ENCODE assay signal across 33 cellular contexts in genomic region chr15:53034767-53035245, GRCh38.
"Had no signal": no experiment of that assay in that cellular context is flagged by ENCODE, and none has a peak within 500 bp of the region (broad histone marks: within the 10 kb centered on the region; RNA-seq: fewer than 3 reads in every experiment).

No MANE protein-coding gene starts in this region.

- H3K36me3 Mint-ChIP-seq: memory B cell; naive thymus-derived CD4-positive, alpha-beta T cell had no signal

- DNase-seq: colonic mucosa; effector CD8-positive, alpha-beta T cell; endodermal cell; foreskin fibroblast; gastrocnemius medialis; heart left ventricle; hippocampal formation; kidney glomerular epithelial cell; left colon; left ventricle myocardium superior; mucosa of descending colon; naive thymus-derived CD4-positive, alpha-beta T cell; pancreas; stimulated activated CD4-positive, alpha-beta T cell treated with anti-CD3 and anti-CD28 coated beads, Interleukin-12 subunit alpha, Interleukin-12 subunit beta, amount 100 ng/mL, for 4 hours; stimulated activated CD4-positive, alpha-beta T cell treated with anti-CD3 and anti-CD28 coated beads, Interleukin-1b, Interleukin-23, amount 100 ng/mL, for 48 hours; stimulated activated CD4-positive, alpha-beta T cell treated with anti-CD3 and anti-CD28 coated beads, Interleukin-4, amount 100 ng/mL, for 1 hour; stimulated activated CD8-positive, alpha-beta memory T cell treated with anti-CD3 and anti-CD28 coated beads, Interleukin-4, amount 100 ng/mL, for 48 hours; stimulated activated naive CD4-positive, alpha-beta T cell; stimulated activated naive CD8-positive, alpha-beta T cell treated with anti-CD3 and anti-CD28 coated beads, Interleukin-15, amount 100 ng/mL, for 72 hours; transverse colon; upper lobe of right lung had no signal

- H3K27ac ChIP-seq: colonic mucosa, epithelial cell of prostate, gastrocnemius medialis, heart left ventricle, neutrophil, pancreas, suprapubic skin, transverse colon, upper lobe of right lung, vagina had no signal

- H3K4me1 Mint-ChIP-seq: memory B cell; naive thymus-derived CD4-positive, alpha-beta T cell; nephron; stimulated activated naive CD8-positive, alpha-beta T cell treated with anti-CD3 and anti-CD28 coated beads, Interleukin-15, amount 100 ng/mL, for 72 hours had no signal

- H3K4me2 ChIP-seq: smooth muscle cell had no signal

- H3K36me3 ChIP-seq: colonic mucosa, gastrocnemius medialis, heart left ventricle, neutrophil, pancreas, suprapubic skin, transverse colon, upper lobe of right lung, vagina had no signal

- H3K4me3 ChIP-seq: colonic mucosa, gastrocnemius medialis, heart left ventricle, lung, mucosa of descending colon, pancreas, smooth muscle cell, suprapubic skin, transverse colon, upper lobe of right lung, vagina had no signal

- H3K4me3 Mint-ChIP-seq: dendritic cell treated with granulocyte-macrophage colony-stimulating factor and Interleukin-4, amounts not matched to agents 40 ng/mL and 50 ng/mL, for 4 days; endodermal cell; memory B cell; naive thymus-derived CD4-positive, alpha-beta T cell; nephron; stimulated activated naive CD8-positive, alpha-beta T cell treated with anti-CD3 and anti-CD28 coated beads, Interleukin-15, amount 100 ng/mL, for 72 hours had no signal

- H3K27me3 ChIP-seq: colonic mucosa, gastrocnemius medialis, neutrophil, pancreas, suprapubic skin, transverse colon, upper lobe of right lung, vagina had no signal

- H3K9me3 Mint-ChIP-seq: dendritic cell treated with granulocyte-macrophage colony-stimulating factor and Interleukin-4, amounts not matched to agents 40 ng/mL and 50 ng/mL, for 4 days; endodermal cell; memory B cell; nephron; stimulated activated naive CD8-positive, alpha-beta T cell treated with anti-CD3 and anti-CD28 coated beads, Interleukin-15, amount 100 ng/mL, for 72 hours had no signal

- H3K27ac Mint-ChIP-seq: dendritic cell treated with granulocyte-macrophage colony-stimulating factor and Interleukin-4, amounts not matched to agents 40 ng/mL and 50 ng/mL, for 4 days; endodermal cell; memory B cell; naive thymus-derived CD4-positive, alpha-beta T cell; nephron; stimulated activated naive CD8-positive, alpha-beta T cell treated with anti-CD3 and anti-CD28 coated beads, Interleukin-15, amount 100 ng/mL, for 72 hours had no signal

- FAIRE-seq: islet of Langerhans, pancreas had no signal

- H3K9me3 ChIP-seq: colonic mucosa, gastrocnemius medialis, heart left ventricle, mucosa of descending colon, neutrophil, pancreas, suprapubic skin, transverse colon, upper lobe of right lung, vagina had no signal

- H3K4me1 ChIP-seq: colonic mucosa, gastrocnemius medialis, heart left ventricle, pancreas, suprapubic skin, transverse colon, upper lobe of right lung, vagina had no signal

- H3K27me3 Mint-ChIP-seq: dendritic cell treated with granulocyte-macrophage colony-stimulating factor and Interleukin-4, amounts not matched to agents 40 ng/mL and 50 ng/mL, for 4 days had no signal

- ATAC-seq: esophagus mucosa; gastrocnemius medialis; heart left ventricle; left colon; left ventricle myocardium superior; mucosa of descending colon; naive thymus-derived CD4-positive, alpha-beta T cell; pancreas; sciatic nerve; stimulated activated naive CD8-positive, alpha-beta T cell treated with anti-CD3 and anti-CD28 coated beads, Interleukin-15, amount 100 ng/mL, for 72 hours; upper lobe of right lung had no signal
